ENCODE assay signal across 2 cellular contexts in the genomic region with DNA sequence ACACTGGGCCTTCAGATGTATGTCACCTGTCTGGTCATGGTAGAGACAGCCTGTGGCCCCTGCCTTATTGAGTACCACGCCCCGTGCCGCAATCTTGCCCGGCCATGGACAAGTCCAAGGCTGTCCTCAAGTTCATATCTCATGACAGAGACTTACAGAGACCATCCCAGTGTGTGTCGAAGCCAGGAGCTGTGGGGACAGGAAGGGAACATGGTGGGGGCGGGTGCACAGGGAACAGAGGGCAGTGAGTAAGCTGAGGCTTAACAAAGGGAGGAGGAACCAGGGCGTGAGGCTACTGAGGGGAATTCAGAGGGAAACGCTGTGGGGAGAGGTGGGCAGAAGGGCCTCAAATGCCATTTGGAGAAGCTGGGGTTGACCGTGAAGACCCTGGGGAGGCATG.
TF ChIP-seq lines count a peak whose summit lies in the region.

No MANE protein-coding gene starts in this region.

TF ChIP-seq in HCT116, 20 proteins besides CTCF, POLR2A, EP300 and RAD21 (continued from another document):
- TF ChIP-seq YY1 (IDR thresholded peaks at IDR 0.05; ENCODE audit: extremely low read depth, insufficient replicate concordance, low read depth, low read length) (no peak), EZH2 (IDR thresholded peaks at IDR 0.05) (no peak), FOSL1 (IDR thresholded peaks at IDR 0.05; ENCODE audit: low read depth) (no peak), CBX3 (IDR thresholded peaks at IDR 0.05; ENCODE audit: low read depth) (no peak), JUND (IDR thresholded peaks at IDR 0.05) (no peak), SP1 (IDR thresholded peaks at IDR 0.05; ENCODE audit: low read depth) (no peak)
TF ChIP-seq in HCT116: peak in this region for 0.

TF ChIP-seq in WTC11, 78 proteins besides CTCF, POLR2A, EP300 and RAD21 (continued from another document):
- no peak for TF ChIP-seq GRHL2 (CRISPR knock-in tag; IDR thresholded peaks at IDR 0.05; ENCODE audit: insufficient replicate concordance, severe bottlenecking)
- no peak for TF ChIP-seq TCF7 (CRISPR knock-in tag; IDR thresholded peaks at IDR 0.05; ENCODE audit: low read depth)
- no peak for TF ChIP-seq JUN (CRISPR knock-in tag; IDR thresholded peaks at IDR 0.05)
- TF ChIP-seq ZNF416 (CRISPR knock-in tag; IDR thresholded peaks at IDR 0.05) = no peak
- no peak for TF ChIP-seq MAX (CRISPR knock-in tag; IDR thresholded peaks at IDR 0.05)
- TF ChIP-seq FOXK1 (CRISPR knock-in tag; IDR thresholded peaks at IDR 0.05) = no peak
- TF ChIP-seq ATF6 (CRISPR knock-in tag; IDR thresholded peaks at IDR 0.05) = no peak
- no peak for TF ChIP-seq ZNF263 (CRISPR knock-in tag; IDR thresholded peaks at IDR 0.05; ENCODE audit: low read depth)
